In genomic region chr15:88900309-88900981, GRCh38 we compare ENCODE assay signal across 11 cellular contexts. TPM values are rescaled to one million over a fixed set of nuclear protein-coding genes. Genes with fewer than 3 reads are reported as not detected.
DNase-seq lines count a peak whose midpoint lies in the region; ATAC-seq, FAIRE-seq and TF ChIP-seq lines count a peak whose summit lies in the region.
"Had no signal": no experiment of that assay in that cellular context is flagged by ENCODE, and none has a peak within 500 bp of the region (broad histone marks: within the 10 kb centered on the region; RNA-seq: fewer than 3 reads in every experiment).

No MANE protein-coding gene starts in this region.

- H3K9me3 ChIP-seq in esophagus (ENCODE audit: control insufficient read depth in 2 of 2, insufficient read depth in 1 of 2, low read depth in 1 of 2, low read length in 1 of 2) (no peaks in the 10 kb centered on the region), gastrocnemius medialis (no peaks in the 10 kb centered on the region), SJCRH30 (replicated peaks) (no peaks in the 10 kb centered on the region), uterus (no peaks in the 10 kb centered on the region)

- no peak for FAIRE-seq in RCC 7860 (lab: Jason Lieb, UNC)

- H3K4me1 ChIP-seq in esophagus (ENCODE audit: control insufficient read depth in 2 of 2, insufficient read depth in 2 of 2, low read length in 1 of 2), result peaks cover 4 to 18% of the 10 kb centered on the region in 2 donors
- H3K4me1 ChIP-seq in gastrocnemius medialis, result peaks cover 25 to 51% of the 10 kb centered on the region in 2 donors
- peaks cover 10% of the 10 kb centered on the region for H3K4me1 ChIP-seq in SJCRH30
- H3K4me1 ChIP-seq in uterus, result peaks cover 0 to 12% of the 10 kb centered on the region in 2 donors

- H3K36me3 ChIP-seq in esophagus (ENCODE audit: control insufficient read depth in 2 of 2, insufficient read depth in 2 of 2, low read length in 1 of 2) (peaks cover 0 to 14% of the 10 kb centered on the region in 2 donors), gastrocnemius medialis (peaks cover 0 to 65% of the 10 kb centered on the region in 2 donors), SJCRH30 (peaks cover 7% of the 10 kb centered on the region; the same call in 1 of the 2 replicates), uterus (no peaks in the 10 kb centered on the region)

- H3K27ac ChIP-seq in esophagus (ENCODE audit: low read depth in 2 of 2, low read length in 1 of 2) (peak overlapping the region; percentile 16 to 37), gastrocnemius medialis (peak overlapping the region; percentile 74 to 85 (median 79)), SJCRH30 (no peak overlapping the region), uterus (no peak overlapping the region)
- H3K27ac ChIP-seq: 22Rv1 had no signal

- no peak for TF ChIP-seq POLR2A in gastrocnemius medialis (IDR thresholded peaks at IDR 0.05)
- TF ChIP-seq POLR2A in uterus (IDR thresholded peaks at IDR 0.05), result no peak

- intact Hi-C loops in gastrocnemius medialis (cut with DNase I; ENCODE audit: low total_unique reads), result no loop called here
- intact Hi-C loops in uterus (cut with DNase I; ENCODE audit: low total_unique reads), result loop anchor here (10.0 kb wide), 2 partner anchors 274 to 276 kb away; partner anchors contain the start of gene AEN

- ATAC-seq in gastrocnemius medialis, result peak; percentile 58 to 65

- WGBS in esophagus, 2 donors, result 87 to 90% methylated on average over 12 of the region's 12 CpGs

- H3K4me3 ChIP-seq in esophagus (ENCODE audit: low read depth in 1 of 2, low read length in 2 of 2), result no peak overlapping the region
- H3K4me3 ChIP-seq in gastrocnemius medialis, result no peak overlapping the region
- H3K4me3 ChIP-seq in SJCRH30, result no peak overlapping the region
- no peak overlapping the region for H3K4me3 ChIP-seq in uterus

- DNase-seq in DMS53 (lab: John Stamatoyannopoulos, UW) (peak; percentile 27), DMS53 treated with DMSO at 0.1 percent for 48 hours (lab: John Stamatoyannopoulos, UW; ENCODE audit: unreplicated experiment) (no peak), RCC 7860 (ENCODE audit: low spot score) (peak; percentile 70), gastrocnemius medialis (peak; percentile 45 to 58), SJCRH30 (no peak), uterus (no peak), NCI-H2227 (lab: John Stamatoyannopoulos, UW; ENCODE audit: unreplicated experiment) (no peak)
- DNase-seq: activated CD4-positive, alpha-beta T cell treated with anti-CD3 and anti-CD28 coated beads, Interleukin-2, amount 50 U/mL, for 48 hours; NCI-H510A had no signal

- no peaks in the 10 kb centered on the region for H3K27me3 ChIP-seq in esophagus (ENCODE audit: control insufficient read depth in 1 of 2, insufficient read depth in 2 of 2, low read length in 2 of 2)
- peaks cover 0 to 3% (median under 1%) of the 10 kb centered on the region in 3 donors for H3K27me3 ChIP-seq in gastrocnemius medialis
- H3K27me3 ChIP-seq in SJCRH30, result peaks cover 2% of the 10 kb centered on the region; the same call in 1 of the 2 replicates
- H3K27me3 ChIP-seq in uterus, result no peaks in the 10 kb centered on the region

- in situ Hi-C loops in gastrocnemius medialis (cut with MboI; ENCODE audit: low sequenced_read_pairs in 4 of 4), result loop anchor here (5.0 to 25.0 kb wide), 4 partner anchors 114 to 264 kb away; no protein-coding TSS in a partner anchor

- TF ChIP-seq CTCF in gastrocnemius medialis (IDR thresholded peaks at IDR 0.05 in 4 of 5, conservative IDR thresholded peaks at IDR 0.05 in 1 of 5) (no peak), uterus (IDR thresholded peaks at IDR 0.05) (no peak)

RNA-seq across cellular contexts. Expression of gene HAPLN3, which starts 5.1 kb away (rescaled TPM):
- polyA plus RNA-seq in esophagus, result 1 to 10 TPM; 3.2 to 5.5 TPM
- total RNA-seq in gastrocnemius medialis (1 to 10 TPM; 1.7 to 5.2 (median 2.1) TPM), uterus (10 to 100 TPM; 17.9 to 34.8 (median 23.1) TPM)
- total RNA-seq in SJCRH30 (2014; rRNA removed; shearing (Covaris generic)), result 2.5 and 2.8 TPM in 2 replicates

RNA-seq across cellular contexts. Expression of gene MFGE8, which starts 12.7 kb away (rescaled TPM):
- polyA plus RNA-seq in esophagus, result 10 to 100 TPM; 60.3 to 62.3 TPM
- total RNA-seq in gastrocnemius medialis, result 100 to 1,000 TPM; 239 to 437 (median 395) TPM
- 60.9 and 69.1 TPM in 2 replicates for total RNA-seq in SJCRH30 (2014; rRNA removed; shearing (Covaris generic))
- 100 to 1,000 TPM; 212 to 664 (median 370) TPM for total RNA-seq in uterus

Comparison
In these comparisons a context has a peak if more than half of its experiments do, and no peak if none do; other contexts are left out.
1. DNase-seq: peak in DMS53 (single experiment), RCC 7860 (single experiment) and gastrocnemius medialis (2 of 2); none in DMS53 treated with DMSO at 0.1 percent for 48 hours (single experiment), SJCRH30 (0 of 2), uterus (0 of 2) and NCI-H2227 (single experiment).
2. H3K27ac ChIP-seq: peak in esophagus (2 of 2) and gastrocnemius medialis (4 of 4); none in SJCRH30 (single experiment) and uterus (0 of 2).